ENCODE assay signal across 10 cellular contexts in genomic region chr14:76917759-76918175, GRCh38.
DNase-seq lines count a peak whose midpoint lies in the region; ATAC-seq, FAIRE-seq and TF ChIP-seq lines count a peak whose summit lies in the region.
"Had no signal": no experiment of that assay in that cellular context is flagged by ENCODE, and none has a peak within 500 bp of the region (broad histone marks: within the 10 kb centered on the region; RNA-seq: fewer than 3 reads in every experiment).

No MANE protein-coding gene starts in this region.

- no peak for TF ChIP-seq RAD21 in liver (IDR thresholded peaks at IDR 0.05)
- no peak for TF ChIP-seq RAD21 in HepG2 (CRISPR knock-in tag; IDR thresholded peaks at IDR 0.05)

- no peak for ATAC-seq in HepG2
- no peak for ATAC-seq in HG03460 (IDR thresholded peaks at IDR 0.05; ENCODE audit: unreplicated experiment)
- ATAC-seq in HG02759 (IDR thresholded peaks at IDR 0.05; ENCODE audit: unreplicated experiment): no peak

- no peaks in the 10 kb centered on the region for H3K27me3 ChIP-seq in liver (ENCODE audit: control insufficient read depth in 4 of 4, insufficient read depth in 4 of 4, low read length in 3 of 4)
- H3K27me3 ChIP-seq in HepG2 (ENCODE audit: control insufficient read depth in 1 of 2, insufficient read depth in 2 of 2, low read length in 2 of 2): peaks cover 2 to 6% of the 10 kb centered on the region in 2 experiments; a peak in 3 of 5 replicates
- no peaks in the 10 kb centered on the region for H3K27me3 ChIP-seq in mucosa of stomach (ENCODE audit: control insufficient read depth, insufficient read depth, low read length)

- TF ChIP-seq CTCF in liver (IDR thresholded peaks at IDR 0.05; ENCODE audit: low read depth, low read length, missing input control): no peak
- TF ChIP-seq CTCF in HepG2 (CRISPR knock-in tag; IDR thresholded peaks at IDR 0.05): no peak
- TF ChIP-seq CTCF in astrocyte of the spinal cord (IDR thresholded peaks at IDR 0.05; ENCODE audit: low read depth, low read length): no peak

- H3K36me3 ChIP-seq in liver (ENCODE audit: control insufficient read depth in 4 of 4, insufficient read depth in 3 of 4, low read depth in 1 of 4, low read length in 3 of 4) (no peaks in the 10 kb centered on the region), HepG2 (replicated peaks in 1 of 2; ENCODE audit: control insufficient read depth in 1 of 2, insufficient read depth in 2 of 2, low read length in 2 of 2) (no peaks in the 10 kb centered on the region), mucosa of stomach (ENCODE audit: control insufficient read depth, insufficient read depth, low read length) (no peaks in the 10 kb centered on the region)

- no peak overlapping the region for H3K4me3 ChIP-seq in liver (ENCODE audit: low read depth in 1 of 3, low read length in 3 of 3)
- no peak overlapping the region for H3K4me3 ChIP-seq in HepG2 (replicated peaks in 1 of 3; ENCODE audit: insufficient read depth in 1 of 3, low read depth in 2 of 3, low read length in 3 of 3)
- no peak overlapping the region for H3K4me3 ChIP-seq in astrocyte of the spinal cord (ENCODE audit: low read depth, low read length)
- H3K4me3 ChIP-seq in mucosa of stomach (ENCODE audit: low read length): no peak overlapping the region

- H3K4me1 ChIP-seq in liver (ENCODE audit: control insufficient read depth in 4 of 4, insufficient read depth in 4 of 4, low read length in 3 of 4) (peaks cover 22 to 38% (median 31%) of the 10 kb centered on the region in 4 donors), HepG2 (ENCODE audit: insufficient read depth, low read length) (peaks cover 48% of the 10 kb centered on the region), mucosa of stomach (ENCODE audit: control insufficient read depth, insufficient read depth, low read length) (peaks cover 62% of the 10 kb centered on the region)

- no peak for TF ChIP-seq POLR2A in HepG2 (IDR thresholded peaks at IDR 0.05; ENCODE audit: insufficient read depth in 1 of 2, low read depth in 2 of 2, low read length in 2 of 2)

- intact Hi-C loops in HepG2 (cut with micrococcal nuclease; ENCODE audit: unreplicated experiment): loop anchor here (10.0 kb wide), 1 partner anchor 47 kb away; no protein-coding TSS in a partner anchor

- no peak overlapping the region for H3K9ac ChIP-seq in liver (ENCODE audit: low read depth in 1 of 2, low read length in 2 of 2)
- no peak overlapping the region for H3K9ac ChIP-seq in HepG2 (ENCODE audit: insufficient read depth, low read depth, low read length)
- peak overlapping the region; percentile 19 for H3K9ac ChIP-seq in mucosa of stomach (ENCODE audit: low read length)

- no TSS peak for BruUV-seq in HepG2 (replicated peaks; lab: Mats Ljungman, UMichigan)

- H3K27ac ChIP-seq in liver (ENCODE audit: low read depth in 1 of 2, low read length in 2 of 2): peak overlapping the region; percentile 88 to 96
- no peak overlapping the region for H3K27ac ChIP-seq in HepG2 (ENCODE audit: extremely low read length, insufficient read depth, low read length)

- DNase-seq in HepG2 (ENCODE audit: low spot score) (no peak), astrocyte of the spinal cord (ENCODE audit: low read depth, low spot score) (peak; percentile 30), epidermal melanocyte (ENCODE audit: insufficient read length, low spot score) (no peak), Kasumi-1 (lab: John Stamatoyannopoulos, UW) (no peak)
- DNase-seq: stimulated activated CD4-positive, alpha-beta T cell treated with anti-CD3 and anti-CD28 coated beads, Interleukin-4, amount 100 ng/mL, for 1 hour had no signal

- H2AFZ ChIP-seq in HepG2 (ENCODE audit: low read length): no peak overlapping the region

- H4K20me1 ChIP-seq in HepG2 (ENCODE audit: insufficient read depth, low read length): no peaks in the 10 kb centered on the region

- H3K4me2 ChIP-seq in HepG2 (ENCODE audit: low read depth, low read length): no peak overlapping the region

- H3K9me3 ChIP-seq in liver (ENCODE audit: control insufficient read depth in 4 of 4, low read length in 3 of 4) (no peaks in the 10 kb centered on the region), HepG2 (ENCODE audit: low read length) (no peaks in the 10 kb centered on the region), mucosa of stomach (ENCODE audit: control insufficient read depth, low read length) (no peaks in the 10 kb centered on the region)

- POLR2A ChIA-PET in HepG2 (lab: Yijun Ruan, JAX): interaction anchor here (1.9 kb wide), 1 partner anchor 36 kb away, joined by 4 read pairs; no protein-coding TSS in a partner anchor

- TF ChIP-seq EP300 in HepG2 (IDR thresholded peaks at IDR 0.05; ENCODE audit: low read depth in 2 of 2, low read length in 2 of 2): no peak
- no peak for TF ChIP-seq EP300 in HepG2 (CRISPR knock-in tag; IDR thresholded peaks at IDR 0.05; ENCODE audit: borderline replicate concordance)

- FAIRE-seq in HepG2 (lab: Jason Lieb, UNC): no peak
- FAIRE-seq: D721Med had no signal

- WGBS in liver: 62% methylated on average over 4 of the region's 4 CpGs
- 86% methylated on average over 2 of the region's 4 CpGs for WGBS in HepG2 (ENCODE audit: low lambda C conversion rate)

- in situ Hi-C loops in HepG2 (cut with HindIII; ENCODE audit: extremely low pct_ligation_motif_present, low pct_unique_long_range_greater_than_20kb): no loop called here
- in situ Hi-C loops in astrocyte of the spinal cord (cut with HindIII; ENCODE audit: low sequenced_read_pairs): no loop called here

- CTCF ChIA-PET in HepG2 (lab: Yijun Ruan, JAX; ENCODE audit: low intra/inter-chr PET ratio, low total read pairs): interaction anchor here (1.1 to 1.7 kb wide), 3 partner anchors 136 to 153 kb away, joined by 5 to 6 read pairs (median 6); no protein-coding TSS in a partner anchor

- no peaks in the 10 kb centered on the region for H3K79me2 ChIP-seq in HepG2 (ENCODE audit: insufficient read depth, low read length)

TF ChIP-seq in liver, 16 proteins besides CTCF, POLR2A, EP300 and RAD21 (continues in another document):
- TF ChIP-seq YY1 (IDR thresholded peaks at IDR 0.05) (no peak), HNF4A (conservative IDR thresholded peaks at IDR 0.05) (no peak), GABPA (IDR thresholded peaks at IDR 0.05 in 1 of 2, conservative IDR thresholded peaks at IDR 0.05 in 1 of 2) (no peak), ATF3 (IDR thresholded peaks at IDR 0.05) (no peak), HNF4G (IDR thresholded peaks at IDR 0.05) (no peak), FOXA1 (IDR thresholded peaks at IDR 0.05) (no peak), FOXA2 (IDR thresholded peaks at IDR 0.05) (no peak), SP1 (IDR thresholded peaks at IDR 0.05) (no peak), JUND (IDR thresholded peaks at IDR 0.05) (no peak), NR2F2 (IDR thresholded peaks at IDR 0.05) (no peak), EGR1 (IDR thresholded peaks at IDR 0.05; ENCODE audit: low read depth in 2 of 2) (no peak), TAF1 (conservative IDR thresholded peaks at IDR 0.05) (no peak)
- TF ChIP-seq, protein P1, sequence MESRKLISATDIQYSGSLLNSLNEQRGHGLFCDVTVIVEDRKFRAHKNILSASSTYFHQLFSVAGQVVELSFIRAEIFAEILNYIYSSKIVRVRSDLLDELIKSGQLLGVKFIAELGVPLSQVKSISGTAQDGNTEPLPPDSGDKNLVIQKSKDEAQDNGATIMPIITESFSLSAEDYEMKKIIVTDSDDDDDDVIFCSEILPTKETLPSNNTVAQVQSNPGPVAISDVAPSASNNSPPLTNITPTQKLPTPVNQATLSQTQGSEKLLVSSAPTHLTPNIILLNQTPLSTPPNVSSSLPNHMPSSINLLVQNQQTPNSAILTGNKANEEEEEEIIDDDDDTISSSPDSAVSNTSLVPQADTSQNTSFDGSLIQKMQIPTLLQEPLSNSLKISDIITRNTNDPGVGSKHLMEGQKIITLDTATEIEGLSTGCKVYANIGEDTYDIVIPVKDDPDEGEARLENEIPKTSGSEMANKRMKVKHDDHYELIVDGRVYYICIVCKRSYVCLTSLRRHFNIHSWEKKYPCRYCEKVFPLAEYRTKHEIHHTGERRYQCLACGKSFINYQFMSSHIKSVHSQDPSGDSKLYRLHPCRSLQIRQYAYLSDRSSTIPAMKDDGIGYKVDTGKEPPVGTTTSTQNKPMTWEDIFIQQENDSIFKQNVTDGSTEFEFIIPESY (IDR thresholded peaks at IDR 0.05): no peak

TF ChIP-seq in HepG2, 621 proteins besides CTCF, POLR2A, EP300 and RAD21:
- TF ChIP-seq AKAP8 (CRISPR knock-in tag; IDR thresholded peaks at IDR 0.05): no peak
- TF ChIP-seq, protein P2, sequence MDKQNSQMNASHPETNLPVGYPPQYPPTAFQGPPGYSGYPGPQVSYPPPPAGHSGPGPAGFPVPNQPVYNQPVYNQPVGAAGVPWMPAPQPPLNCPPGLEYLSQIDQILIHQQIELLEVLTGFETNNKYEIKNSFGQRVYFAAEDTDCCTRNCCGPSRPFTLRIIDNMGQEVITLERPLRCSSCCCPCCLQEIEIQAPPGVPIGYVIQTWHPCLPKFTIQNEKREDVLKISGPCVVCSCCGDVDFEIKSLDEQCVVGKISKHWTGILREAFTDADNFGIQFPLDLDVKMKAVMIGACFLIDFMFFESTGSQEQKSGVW (CRISPR knock-in tag; IDR thresholded peaks at IDR 0.05; ENCODE audit: borderline replicate concordance): no peak
- TF ChIP-seq GMEB2 (CRISPR knock-in tag; IDR thresholded peaks at IDR 0.05; ENCODE audit: low read depth): no peak
- no peak for TF ChIP-seq ZNF577 (CRISPR knock-in tag; IDR thresholded peaks at IDR 0.05; ENCODE audit: borderline replicate concordance, low read depth)
